22 cellular contexts compared by ENCODE assay signal in the genomic region with DNA sequence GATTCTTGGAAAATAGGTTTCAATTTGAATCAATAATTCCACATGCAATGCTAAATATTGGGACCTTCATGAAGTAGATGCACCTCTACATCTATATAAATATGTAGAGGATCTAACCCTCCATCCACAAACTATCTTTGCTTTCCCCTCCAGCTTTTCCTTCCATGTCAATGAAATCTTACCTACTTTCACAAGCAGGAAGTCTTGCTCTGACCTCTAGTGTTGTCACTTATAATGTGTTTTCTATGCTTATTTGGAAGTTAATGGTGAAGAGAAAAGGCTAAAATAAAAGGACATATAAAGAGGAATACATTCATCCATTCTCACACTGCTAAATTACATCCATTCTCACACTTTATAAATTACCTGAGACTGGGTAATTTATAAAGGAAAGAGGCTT.
DNase-seq lines count a peak whose midpoint lies in the region; ATAC-seq lines count a peak whose summit lies in the region.
"Had no signal": no experiment of that assay in that cellular context is flagged by ENCODE, and none has a peak within 500 bp of the region (broad histone marks: within the 10 kb centered on the region; RNA-seq: fewer than 3 reads in every experiment).

No MANE protein-coding gene starts in this region.

- H3K27me3 ChIP-seq in Karpas-422 (ENCODE audit: low read length), result no peaks in the 10 kb centered on the region
- H3K27me3 ChIP-seq: SJSA1 had no signal

- no peak overlapping the region for H3K9ac ChIP-seq in Karpas-422 (ENCODE audit: low read length)
- H3K9ac ChIP-seq: BLaER1, GM23248 had no signal

- H3K4me2 ChIP-seq in Karpas-422 (ENCODE audit: low read depth, low read length, poor library complexity, severe bottlenecking), result no peak overlapping the region
- H3K4me2 ChIP-seq: BLaER1 had no signal

- no peak overlapping the region for H3K27ac ChIP-seq in Karpas-422 (ENCODE audit: low read length)
- H3K27ac ChIP-seq: BLaER1, GM23248, HL-60, SJSA1 had no signal

- H3K4me1 ChIP-seq in Karpas-422 (ENCODE audit: low read length), result no peaks in the 10 kb centered on the region
- H3K4me1 ChIP-seq: BLaER1, HAP-1, SJSA1 had no signal

- H3K9me3 ChIP-seq in Karpas-422 (ENCODE audit: low read length), result peaks cover 10% of the 10 kb centered on the region
- H3K9me3 ChIP-seq: SJSA1 had no signal

- H3K4me3 ChIP-seq in Karpas-422 (ENCODE audit: low read length), result no peak overlapping the region
- H3K4me3 ChIP-seq: BLaER1, GM23248, HAP-1, SJSA1 had no signal

- no peaks in the 10 kb centered on the region for H4K20me1 ChIP-seq in Karpas-422 (ENCODE audit: insufficient read depth, low read depth, low read length)
- H4K20me1 ChIP-seq: BLaER1 had no signal

- peak; percentile 33 for ATAC-seq in left lobe of liver
- ATAC-seq in GM18519 (IDR thresholded peaks at IDR 0.05; ENCODE audit: low FRiP score, unreplicated experiment), result no peak

- no peak overlapping the region for H2AFZ ChIP-seq in Karpas-422 (ENCODE audit: low read length)
- H2AFZ ChIP-seq: GM23248 had no signal

- no peaks in the 10 kb centered on the region for H3K79me2 ChIP-seq in Karpas-422 (ENCODE audit: low read length)

- H3K36me3 ChIP-seq in Karpas-422 (ENCODE audit: insufficient read depth, low read length), result no peaks in the 10 kb centered on the region
- H3K36me3 ChIP-seq: BLaER1, HAP-1, SJSA1 had no signal

- no peaks in the 10 kb centered on the region for H3K9me2 ChIP-seq in Karpas-422 (replicated peaks; ENCODE audit: insufficient read depth, low read length)

- DNase-seq in NCI-H2227 (lab: John Stamatoyannopoulos, UW; ENCODE audit: unreplicated experiment), result peak; percentile 45
- no peak for DNase-seq in NCI-H2227 treated with DMSO at 0.1 percent for 48 hours (lab: John Stamatoyannopoulos, UW)
- DNase-seq in Karpas-422, result peak; percentile 42
- DNase-seq in NCI-H226, result peak; percentile 16
- DNase-seq in left lobe of liver (ENCODE audit: low spot score), result no peak
- DNase-seq in SIG-M5 treated with dmso at 0.1 percent for 504 hours (lab: John Stamatoyannopoulos, UW; ENCODE audit: unreplicated experiment), result no peak
- DNase-seq: CD4-positive, alpha-beta T cell; EL; GF-D8; GM23248; KBM-7; NCI-H1105; NCI-H1694 treated with DMSO at 0.1 percent for 48 hours; NCI-H2081 treated with DMSO at 0.1 percent for 48 hours; NCI-H446; OCI-M1; T-helper 1 cell had no signal

Comparison
In these comparisons a context has a peak if more than half of its experiments do, and no peak if none do; other contexts are left out.
1. DNase-seq: peak in NCI-H2227 (single experiment), Karpas-422 (single experiment) and NCI-H226 (single experiment); none in NCI-H2227 treated with DMSO at 0.1 percent for 48 hours (single experiment), left lobe of liver (single experiment) and SIG-M5 treated with dmso at 0.1 percent for 504 hours (single experiment).